In the genomic region with DNA sequence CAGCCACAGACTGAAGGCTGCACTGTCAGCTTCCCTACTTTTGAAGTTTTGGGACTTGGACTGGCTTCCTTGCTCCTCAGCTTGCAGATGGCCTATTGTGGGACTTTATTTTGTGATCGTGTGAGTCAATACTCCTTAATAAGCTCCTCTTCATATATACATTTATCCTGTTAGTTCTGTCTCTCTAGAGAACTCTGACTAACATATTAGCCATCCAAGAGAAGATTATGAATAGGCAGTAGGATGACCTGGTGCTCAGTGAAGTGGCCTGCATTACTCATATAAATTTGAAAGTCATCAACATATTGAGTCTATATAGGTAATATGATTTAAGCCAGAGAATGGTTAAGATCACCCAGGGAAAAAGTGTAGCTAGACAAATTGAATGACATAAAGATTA, we compare ENCODE assay signal across 19 cellular contexts.
DNase-seq lines count a peak whose midpoint lies in the region; ATAC-seq and TF ChIP-seq lines count a peak whose summit lies in the region.
"Had no signal": no experiment of that assay in that cellular context is flagged by ENCODE, and none has a peak within 500 bp of the region (broad histone marks: within the 10 kb centered on the region; RNA-seq: fewer than 3 reads in every experiment).

No MANE protein-coding gene starts in this region.

- TF ChIP-seq CTCF in retinal pigment epithelial cell (conservative IDR thresholded peaks at IDR 0.05; ENCODE audit: low read depth, low read length) (no peak), left lung (IDR thresholded peaks at IDR 0.05) (no peak)

- H3K4me3 ChIP-seq in retinal pigment epithelial cell (ENCODE audit: low read length) (no peak overlapping the region), left lung (no peak overlapping the region)
- H3K4me3 ChIP-seq: heart left ventricle had no signal

- H3K36me3 ChIP-seq in left lung, result no peaks in the 10 kb centered on the region
- H3K36me3 ChIP-seq: heart left ventricle had no signal

- DNase-seq in GM04504 (ENCODE audit: low read depth), result peak; percentile 8
- DNase-seq in RKO (ENCODE audit: low spot score), result peak; percentile 39
- peak; percentile 14 for DNase-seq in epithelial cell of prostate (ENCODE audit: low read depth, low spot score)
- DNase-seq in retinal pigment epithelial cell (ENCODE audit: low read depth), result peak; percentile 34
- DNase-seq in KG1 (lab: John Stamatoyannopoulos, UW), result no peak
- no peak for DNase-seq in left lung
- DNase-seq in amygdala (lab: John Stamatoyannopoulos, UW), result no peak
- DNase-seq: activated CD8-positive, alpha-beta T cell treated with anti-CD3 and anti-CD28 coated beads, Interleukin-2, amount 10 ng/mL, durations not matched to agents 7 days and 5 days; activated gamma-delta T cell; C1 segment of cervical spinal cord; endodermal cell; heart left ventricle; mesendoderm; NCI-H1092; NCI-H1930; NCI-H526; occipital lobe; stimulated activated naive CD4-positive, alpha-beta T cell had no signal

- ATAC-seq in GM18870 (IDR thresholded peaks at IDR 0.05; ENCODE audit: unreplicated experiment) (no peak), left lung (no peak)
- ATAC-seq: activated CD8-positive, alpha-beta T cell treated with anti-CD3 and anti-CD28 coated beads, Interleukin-2, amount 10 ng/mL, durations not matched to agents 7 days and 5 days; heart left ventricle had no signal

- H3K27ac ChIP-seq in epithelial cell of prostate (no peak overlapping the region), left lung (no peak overlapping the region)
- H3K27ac ChIP-seq: heart left ventricle had no signal

- intact Hi-C loops in left lung (cut with DNase I), result no loop called here

- H3K27me3 ChIP-seq in left lung, result no peaks in the 10 kb centered on the region
- H3K27me3 ChIP-seq: heart left ventricle had no signal

- H3K4me1 ChIP-seq in left lung, result no peaks in the 10 kb centered on the region
- H3K4me1 ChIP-seq: heart left ventricle had no signal

- peaks cover 0 to 24% of the 10 kb centered on the region in 2 donors for H3K9me3 ChIP-seq in left lung

Comparison
In these comparisons a context has a peak if more than half of its experiments do, and no peak if none do; other contexts are left out.
1. DNase-seq: peak in GM04504 (single experiment), RKO (single experiment), epithelial cell of prostate (single experiment) and retinal pigment epithelial cell (single experiment); none in KG1 (single experiment), left lung (0 of 2) and amygdala (0 of 56).